In the genomic region with DNA sequence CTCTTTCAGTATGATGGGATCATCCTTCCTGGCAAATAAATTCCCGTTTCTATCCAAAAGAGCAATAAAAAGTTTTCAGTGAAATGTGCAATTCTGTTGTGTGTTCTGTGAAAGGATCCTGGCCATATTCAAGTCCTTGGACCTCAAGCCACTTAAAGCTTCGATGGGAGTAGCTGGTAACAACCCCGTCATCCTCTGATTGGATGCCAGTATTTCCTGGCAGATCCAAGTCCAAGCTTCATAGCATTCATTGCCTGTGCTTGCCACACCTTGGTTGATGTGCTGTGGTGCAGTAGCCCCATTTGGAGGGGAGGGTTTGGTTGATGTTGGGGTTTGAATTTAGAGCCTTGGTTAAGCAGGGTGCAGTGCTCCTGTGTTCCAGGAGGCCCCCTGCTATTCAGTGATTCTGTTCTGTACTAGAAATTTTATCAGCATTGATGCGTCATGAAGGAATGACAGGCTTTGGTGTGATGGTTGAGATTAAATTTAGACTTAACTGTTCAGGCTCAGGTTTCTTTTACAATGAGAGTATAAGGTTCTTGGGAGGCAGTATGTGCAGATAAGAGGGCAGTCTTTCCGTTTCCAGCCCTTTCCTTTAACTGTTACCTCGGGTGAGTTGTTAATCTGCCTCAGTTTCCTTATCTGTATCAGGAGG, we compare ENCODE assay signal across 18 cellular contexts. TPM values are rescaled to one million over a fixed set of nuclear protein-coding genes. Genes with fewer than 3 reads are reported as not detected.
DNase-seq lines count a peak whose midpoint lies in the region; FAIRE-seq and TF ChIP-seq lines count a peak whose summit lies in the region.
"Had no signal": no experiment of that assay in that cellular context is flagged by ENCODE, and none has a peak within 500 bp of the region (broad histone marks: within the 10 kb centered on the region; RNA-seq: fewer than 3 reads in every experiment).

No MANE protein-coding gene starts in this region.

- no peak overlapping the region for H3K9ac ChIP-seq in SK-N-MC (ENCODE audit: insufficient read length)
- H3K9ac ChIP-seq in skeletal muscle satellite cell (ENCODE audit: low read depth, low read length), result no peak overlapping the region

- WGBS in spleen, 5 donors, result 45 to 75% (median 58%) methylated on average over 6 of the region's 6 CpGs

- no peak for TF ChIP-seq CTCF in spleen (IDR thresholded peaks at IDR 0.05 in 8 of 11, conservative IDR thresholded peaks at IDR 0.05 in 3 of 11)

- peaks cover 37% of the 10 kb centered on the region for H3K4me1 ChIP-seq in skeletal muscle satellite cell (ENCODE audit: control insufficient read depth, insufficient read depth, low read length)
- H3K4me1 ChIP-seq in spleen, result peaks cover 20 to 85% (median 67%) of the 10 kb centered on the region in 6 donors

- peaks cover 75% of the 10 kb centered on the region for H3K4me1 Mint-ChIP-seq in activated T-cell treated with anti-CD3 and anti-CD28 coated beads, Interleukin-2, amount 50 U/mL, for 24 hours (ENCODE audit: low read depth)

- no peak overlapping the region for H3K27ac ChIP-seq in SK-N-MC
- no peak overlapping the region for H3K27ac ChIP-seq in spleen
- H3K27ac ChIP-seq: HL-60, lower lobe of right lung, neutrophil had no signal

- H3K9me3 ChIP-seq in SK-N-MC (ENCODE audit: low read depth, low read length) (no peaks in the 10 kb centered on the region), skeletal muscle satellite cell (replicated peaks; ENCODE audit: low read length) (no peaks in the 10 kb centered on the region), spleen (no peaks in the 10 kb centered on the region)
- H3K9me3 ChIP-seq: lower lobe of right lung, neutrophil had no signal

- no peaks in the 10 kb centered on the region for H3K27me3 Mint-ChIP-seq in activated T-cell treated with anti-CD3 and anti-CD28 coated beads, Interleukin-2, amount 50 U/mL, for 24 hours
- H3K27me3 Mint-ChIP-seq: dendritic cell treated with granulocyte-macrophage colony-stimulating factor and Interleukin-4, amounts not matched to agents 40 ng/mL and 50 ng/mL, for 4 days had no signal

- intact Hi-C loops in spleen (cut with DNase I; ENCODE audit: low total_unique reads), result loop anchor here (10.0 kb wide), 1 partner anchor 48 kb away; the partner anchor contains the start of gene ELOA

- peak overlapping the region; percentile 99 for H3K27ac Mint-ChIP-seq in activated T-cell treated with anti-CD3 and anti-CD28 coated beads, Interleukin-2, amount 50 U/mL, for 24 hours
- H3K27ac Mint-ChIP-seq: dendritic cell treated with granulocyte-macrophage colony-stimulating factor and Interleukin-4, amounts not matched to agents 40 ng/mL and 50 ng/mL, for 4 days had no signal

- H3K4me3 ChIP-seq in SK-N-MC (0 out of 2 replicates have a peak overlapping the region, but pooled peaks have one; percentile 4), skeletal muscle satellite cell (ENCODE audit: low read length) (no peak overlapping the region), spleen (no peak overlapping the region)
- H3K4me3 ChIP-seq: lower lobe of right lung, smooth muscle cell had no signal

- peaks cover 99% of the 10 kb centered on the region for H3K36me3 Mint-ChIP-seq in activated T-cell treated with anti-CD3 and anti-CD28 coated beads, Interleukin-2, amount 50 U/mL, for 24 hours (ENCODE audit: low read depth)

- peak overlapping the region; percentile 98 for H3K4me3 Mint-ChIP-seq in activated T-cell treated with anti-CD3 and anti-CD28 coated beads, Interleukin-2, amount 50 U/mL, for 24 hours
- H3K4me3 Mint-ChIP-seq: dendritic cell treated with granulocyte-macrophage colony-stimulating factor and Interleukin-4, amounts not matched to agents 40 ng/mL and 50 ng/mL, for 4 days had no signal

- no peaks in the 10 kb centered on the region for H3K9me3 Mint-ChIP-seq in activated T-cell treated with anti-CD3 and anti-CD28 coated beads, Interleukin-2, amount 50 U/mL, for 24 hours
- H3K9me3 Mint-ChIP-seq: dendritic cell treated with granulocyte-macrophage colony-stimulating factor and Interleukin-4, amounts not matched to agents 40 ng/mL and 50 ng/mL, for 4 days had no signal

- peaks cover 96% of the 10 kb centered on the region for H3K36me3 ChIP-seq in SK-N-MC (ENCODE audit: insufficient read depth, low read length)
- H3K36me3 ChIP-seq in skeletal muscle satellite cell (ENCODE audit: insufficient read depth, low read length), result peaks cover 88% of the 10 kb centered on the region
- peaks cover 7 to 91% (median 84%) of the 10 kb centered on the region in 6 donors for H3K36me3 ChIP-seq in spleen

- TF ChIP-seq POLR2A in spleen (IDR thresholded peaks at IDR 0.05) (no peak), H54 (IDR thresholded peaks at IDR 0.05; ENCODE audit: low read depth, low read length) (no peak)

- no peak for FAIRE-seq in H54 (lab: Jason Lieb, UNC)

- peak overlapping the region; percentile 87 for H3K4me2 ChIP-seq in skeletal muscle satellite cell (ENCODE audit: low read length)
- H3K4me2 ChIP-seq: smooth muscle cell had no signal

- H3K27me3 ChIP-seq in skeletal muscle satellite cell (ENCODE audit: control insufficient read depth, insufficient read depth, low read length) (no peaks in the 10 kb centered on the region), spleen (replicated peaks in 1 of 7) (no peaks in the 10 kb centered on the region)
- H3K27me3 ChIP-seq: neutrophil had no signal

- DNase-seq in activated T-cell treated with anti-CD3 and anti-CD28 coated beads, Interleukin-2, amount 50 U/mL, for 24 hours, result no peak
- no peak for DNase-seq in activated T-cell treated with anti-CD3 and anti-CD28 coated beads for 4 hours
- DNase-seq in SK-N-MC (ENCODE audit: low read depth, low spot score), result no peak
- peak; percentile 8 for DNase-seq in dermis blood vessel endothelial cell
- no peak for DNase-seq in spleen
- no peak for DNase-seq in NCI-H1092 (lab: John Stamatoyannopoulos, UW)
- DNase-seq in H54 (ENCODE audit: insufficient read length, low spot score), result no peak
- DNase-seq: ACHN, Calu3, HCEC 1CT, lower lobe of right lung, NCI-H2081, SHP77 had no signal

RNA-seq across cellular contexts. Expression of gene RPL11, which starts 4.9 kb away (rescaled TPM):
- total RNA-seq in dermis blood vessel endothelial cell (871 and 1,099 TPM in 2 replicates), spleen (1,000 to 10,000 TPM in 4 of 7 donors, 100 to 1,000 TPM in 3; 864 to 1,229 (median 1,082) TPM)
- total RNA-seq in skeletal muscle satellite cell (2012; rRNA removed), result 773 and 1,109 TPM in 2 replicates
- 1,000 to 10,000 TPM; 4,161 to 6,089 (median 5,782) TPM for polyA plus RNA-seq in spleen

RNA-seq across cellular contexts. Expression of gene ELOA, which starts 46.8 kb away (rescaled TPM):
- total RNA-seq in dermis blood vessel endothelial cell (26.2 and 29.6 TPM in 2 replicates), spleen (10 to 100 TPM; 30.3 to 38.0 (median 34.0) TPM)
- 49.8 and 61.3 TPM in 2 replicates for total RNA-seq in skeletal muscle satellite cell (2012; rRNA removed)
- polyA plus RNA-seq in spleen, result 10 to 100 TPM in 2 of 3 donors, 1 to 10 TPM in 1; 7.9 to 12.2 (median 10.0) TPM
